In the genomic region with DNA sequence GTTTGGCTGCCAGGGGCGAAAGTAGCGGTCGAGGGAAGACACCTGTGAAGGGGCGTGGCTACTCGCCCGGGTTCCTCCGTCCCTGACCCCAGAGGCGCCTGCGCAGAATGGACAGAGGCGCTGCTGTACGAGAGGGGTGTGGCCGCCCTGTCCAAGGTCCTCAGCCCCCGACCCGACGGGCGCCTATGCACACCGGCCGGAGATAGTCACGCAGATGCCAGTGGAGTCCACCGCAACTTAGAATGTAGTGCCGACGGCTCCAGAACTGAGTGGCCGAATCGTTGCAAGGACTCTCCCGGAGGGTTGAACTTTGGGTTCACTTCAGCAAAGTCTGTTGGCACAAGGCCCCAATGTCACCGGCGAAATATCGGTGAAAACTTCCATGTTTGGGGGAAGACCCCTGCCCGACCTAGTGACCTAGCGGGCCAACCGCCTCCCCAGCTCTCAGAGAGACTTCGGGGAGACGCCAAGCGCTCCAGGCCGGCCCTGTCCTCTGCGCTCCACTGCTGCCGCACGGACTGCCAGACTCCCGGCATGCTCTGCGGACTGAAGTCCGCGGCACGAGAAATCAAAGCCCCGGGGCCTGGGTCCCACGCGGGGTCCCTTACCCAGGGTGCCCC, we compare ENCODE assay signal across 9 cellular contexts. TPM values are rescaled to one million over a fixed set of nuclear protein-coding genes. Genes with fewer than 3 reads are reported as not detected.
A peak's percentile ranks its signal among the peaks of the same experiment; 100 is the strongest.
DNase-seq lines count a peak whose midpoint lies in the region; ATAC-seq and TF ChIP-seq lines count a peak whose summit lies in the region.
"Had no signal": no experiment of that assay in that cellular context is flagged by ENCODE, and none has a peak within 500 bp of the region (broad histone marks: within the 10 kb centered on the region; RNA-seq: fewer than 3 reads in every experiment).

No MANE protein-coding gene starts in this region.

- H3F3A ChIP-seq in GM23338 (replicated peaks; ENCODE audit: low read depth) = no peaks in the 10 kb centered on the region

- H3K27ac ChIP-seq in GM23338 (ENCODE audit: low read depth) = peak overlapping the region; percentile 53; the same call in 1 of the 2 replicates
- peak overlapping the region; percentile 98 for H3K27ac ChIP-seq in SJCRH30
- peak overlapping the region; percentile 92 for H3K27ac ChIP-seq in parathyroid adenoma
- peak overlapping the region; percentile 86 to 89 for H3K27ac ChIP-seq in tibial artery

- H3K27ac Mint-ChIP-seq in GM23338 = peak overlapping the region; percentile 97
- H3K27ac Mint-ChIP-seq in activated naive CD8-positive, alpha-beta T cell = peak overlapping the region; percentile 99

- H3K4me1 Mint-ChIP-seq in GM23338 = peaks cover 12% of the 10 kb centered on the region
- H3K4me1 Mint-ChIP-seq in activated naive CD8-positive, alpha-beta T cell (ENCODE audit: low read depth) = peaks cover 41% of the 10 kb centered on the region

- H3K9me3 Mint-ChIP-seq in GM23338 = no peaks in the 10 kb centered on the region
- H3K9me3 Mint-ChIP-seq in activated naive CD8-positive, alpha-beta T cell (ENCODE audit: low read depth) = no peaks in the 10 kb centered on the region

- ATAC-seq in GM23338 = peak; percentile 81

- H3K27me3 ChIP-seq in GM23338 (ENCODE audit: insufficient read depth) (peaks cover 7% of the 10 kb centered on the region; the same call in 1 of the 2 replicates), SJCRH30 (no peaks in the 10 kb centered on the region), parathyroid adenoma (ENCODE audit: control insufficient read depth, insufficient read depth, low read length) (no peaks in the 10 kb centered on the region), tibial artery (no peaks in the 10 kb centered on the region)

- no peaks in the 10 kb centered on the region for H3K9me3 ChIP-seq in SJCRH30 (replicated peaks)
- H3K9me3 ChIP-seq in parathyroid adenoma (ENCODE audit: control insufficient read depth, low read length) = no peaks in the 10 kb centered on the region
- no peaks in the 10 kb centered on the region for H3K9me3 ChIP-seq in tibial artery

- DNase-seq in DMS53 treated with DMSO at 0.1 percent for 48 hours (lab: John Stamatoyannopoulos, UW; ENCODE audit: unreplicated experiment) (peak; percentile 69), GM23338 (ENCODE audit: low spot score) (peak; percentile 98), LHCN-M2 (ENCODE audit: low read depth) (peak; percentile 40), SJCRH30 (peak; percentile 88 to 89), cardiac septum (ENCODE audit: low spot score) (peak; percentile 95), tibial artery (peak; percentile 68 to 85)

- peak overlapping the region; percentile 90 for H3K4me3 Mint-ChIP-seq in GM23338
- peak overlapping the region; percentile 92 for H3K4me3 Mint-ChIP-seq in activated naive CD8-positive, alpha-beta T cell

- H3K4me2 ChIP-seq in GM23338 (peak overlapping the region; percentile 89), parathyroid adenoma (ENCODE audit: low read length) (peak overlapping the region; percentile 51)

- no peaks in the 10 kb centered on the region for H4K20me1 ChIP-seq in GM23338 (replicated peaks; ENCODE audit: insufficient read depth)

- H3K4me3 ChIP-seq in GM23338 (peak overlapping the region; percentile 67), SJCRH30 (peak overlapping the region; percentile 75), parathyroid adenoma (ENCODE audit: low read depth, low read length) (peak overlapping the region; percentile 73), tibial artery (peak overlapping the region; percentile 73 to 83)

- H3K4me1 ChIP-seq in GM23338 (ENCODE audit: insufficient read depth) (no peaks in the 10 kb centered on the region), SJCRH30 (0 out of 2 replicates have a peak, but pooled peaks cover 3% of the 10 kb centered on the region), parathyroid adenoma (peaks cover 5% of the 10 kb centered on the region), tibial artery (peaks cover 0 to 18% (median 3%) of the 10 kb centered on the region in 4 donors)

- no peaks in the 10 kb centered on the region for H3K9me2 ChIP-seq in GM23338 (ENCODE audit: insufficient read depth)

- H3K36me3 ChIP-seq in GM23338 (ENCODE audit: insufficient read depth) = no peaks in the 10 kb centered on the region
- no peaks in the 10 kb centered on the region for H3K36me3 ChIP-seq in SJCRH30
- H3K36me3 ChIP-seq in parathyroid adenoma (ENCODE audit: control insufficient read depth, insufficient read depth, low read length) = no peaks in the 10 kb centered on the region
- H3K36me3 ChIP-seq in tibial artery = no peaks in the 10 kb centered on the region

- H3K9ac ChIP-seq in parathyroid adenoma = peak overlapping the region; percentile 2

- peak overlapping the region; percentile 97 for H2AFZ ChIP-seq in GM23338
- peak overlapping the region; percentile 93 for H2AFZ ChIP-seq in parathyroid adenoma

- H3K79me2 ChIP-seq in GM23338 (replicated peaks; ENCODE audit: insufficient read depth) (no peaks in the 10 kb centered on the region), parathyroid adenoma (no peaks in the 10 kb centered on the region)

- TF ChIP-seq CTCF in GM23338 (conservative IDR thresholded peaks at IDR 0.05; ENCODE audit: low read depth in 2 of 2) (no peak), parathyroid adenoma (IDR thresholded peaks at IDR 0.05) (no peak), tibial artery (IDR thresholded peaks at IDR 0.05) (no peak)

- intact Hi-C loops in cardiac septum (cut with DNase I) (loop anchor here (5.0 kb wide), 1 partner anchor 51 kb away; no protein-coding TSS in a partner anchor), tibial artery (cut with DNase I; ENCODE audit: low total_unique reads) (loop anchor here (5.0 kb wide), 1 partner anchor 51 kb away; no protein-coding TSS in a partner anchor)

- H3K36me3 Mint-ChIP-seq in GM23338 (ENCODE audit: low read depth) = no peaks in the 10 kb centered on the region
- H3K36me3 Mint-ChIP-seq in activated naive CD8-positive, alpha-beta T cell = no peaks in the 10 kb centered on the region

- peaks cover 15% of the 10 kb centered on the region for H3K27me3 Mint-ChIP-seq in GM23338 (ENCODE audit: insufficient read depth, low read depth, poor library complexity)
- H3K27me3 Mint-ChIP-seq in activated naive CD8-positive, alpha-beta T cell = no peaks in the 10 kb centered on the region

TF ChIP-seq in GM23338, 12 proteins besides CTCF, POLR2A, EP300 and RAD21:
- no peak for TF ChIP-seq STAT1 (IDR thresholded peaks at IDR 0.05; ENCODE audit: unreplicated experiment)
- TF ChIP-seq EZH2 (IDR thresholded peaks at IDR 0.05; ENCODE audit: low read depth, unreplicated experiment) = no peak
- TF ChIP-seq, protein P1, sequence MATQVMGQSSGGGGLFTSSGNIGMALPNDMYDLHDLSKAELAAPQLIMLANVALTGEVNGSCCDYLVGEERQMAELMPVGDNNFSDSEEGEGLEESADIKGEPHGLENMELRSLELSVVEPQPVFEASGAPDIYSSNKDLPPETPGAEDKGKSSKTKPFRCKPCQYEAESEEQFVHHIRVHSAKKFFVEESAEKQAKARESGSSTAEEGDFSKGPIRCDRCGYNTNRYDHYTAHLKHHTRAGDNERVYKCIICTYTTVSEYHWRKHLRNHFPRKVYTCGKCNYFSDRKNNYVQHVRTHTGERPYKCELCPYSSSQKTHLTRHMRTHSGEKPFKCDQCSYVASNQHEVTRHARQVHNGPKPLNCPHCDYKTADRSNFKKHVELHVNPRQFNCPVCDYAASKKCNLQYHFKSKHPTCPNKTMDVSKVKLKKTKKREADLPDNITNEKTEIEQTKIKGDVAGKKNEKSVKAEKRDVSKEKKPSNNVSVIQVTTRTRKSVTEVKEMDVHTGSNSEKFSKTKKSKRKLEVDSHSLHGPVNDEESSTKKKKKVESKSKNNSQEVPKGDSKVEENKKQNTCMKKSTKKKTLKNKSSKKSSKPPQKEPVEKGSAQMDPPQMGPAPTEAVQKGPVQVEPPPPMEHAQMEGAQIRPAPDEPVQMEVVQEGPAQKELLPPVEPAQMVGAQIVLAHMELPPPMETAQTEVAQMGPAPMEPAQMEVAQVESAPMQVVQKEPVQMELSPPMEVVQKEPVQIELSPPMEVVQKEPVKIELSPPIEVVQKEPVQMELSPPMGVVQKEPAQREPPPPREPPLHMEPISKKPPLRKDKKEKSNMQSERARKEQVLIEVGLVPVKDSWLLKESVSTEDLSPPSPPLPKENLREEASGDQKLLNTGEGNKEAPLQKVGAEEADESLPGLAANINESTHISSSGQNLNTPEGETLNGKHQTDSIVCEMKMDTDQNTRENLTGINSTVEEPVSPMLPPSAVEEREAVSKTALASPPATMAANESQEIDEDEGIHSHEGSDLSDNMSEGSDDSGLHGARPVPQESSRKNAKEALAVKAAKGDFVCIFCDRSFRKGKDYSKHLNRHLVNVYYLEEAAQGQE (IDR thresholded peaks at IDR 0.05; ENCODE audit: unreplicated experiment) = peak; percentile 64
- no peak for TF ChIP-seq CREB1 (CRISPR knock-in tag; IDR thresholded peaks at IDR 0.05; ENCODE audit: low read depth)
TF ChIP-seq in GM23338: peak in this region for 1.

RNA-seq across cellular contexts. Expression of a gene that starts 0.5 kb away (rescaled TPM):
- not detected in 2 replicates for total RNA-seq in GM23338 (2014; rRNA removed; shearing (Covaris generic))
- 39.1 TPM in 1 of 2 replicates, not detected in the other for polyA plus RNA-seq in GM23338 (2016; fragmentation: Nextera tagmentation; extraction: Ambion mirVana)
- total RNA-seq in LHCN-M2 (2014; rRNA removed) (not detected in 2 replicates), cardiac septum (not detected)
- polyA plus RNA-seq in LHCN-M2 (2012) = not detected
- total RNA-seq in SJCRH30 (2014; rRNA removed; shearing (Covaris generic)) = not detected in 2 replicates
- total RNA-seq: pulmonary artery endothelial cell had no signal

RNA-seq across cellular contexts. Expression of a gene that starts 1.8 kb away (rescaled TPM):
- total RNA-seq in GM23338 (2014; rRNA removed; shearing (Covaris generic)) = not detected in 2 replicates
- polyA plus RNA-seq in GM23338 (2016; fragmentation: Nextera tagmentation; extraction: Ambion mirVana) = 39.1 TPM in 1 of 2 replicates, not detected in the other
- not detected in 2 replicates for total RNA-seq in LHCN-M2 (2014; rRNA removed)
- polyA plus RNA-seq in LHCN-M2 (2012) = not detected
- not detected in 2 replicates for total RNA-seq in SJCRH30 (2014; rRNA removed; shearing (Covaris generic))
- total RNA-seq in cardiac septum = not detected
- total RNA-seq: pulmonary artery endothelial cell had no signal

Comparison
In these comparisons a context has a peak if more than half of its experiments do, and no peak if none do; other contexts are left out.
1. Peak in every context shown above with its lines: DNase-seq, ATAC-seq, H3K4me3 ChIP-seq and H3K27ac ChIP-seq.
2. DNase-seq: peak in every context shown above with its lines; median percentile 98 in GM23338; 95 in cardiac septum; 88 in SJCRH30; 76 in tibial artery; 69 in DMS53 treated with DMSO at 0.1 percent for 48 hours; 40 in LHCN-M2.